ENCODE assay signal across 17 cellular contexts in genomic region chr4:26369132-26370036, GRCh38. TPM values are rescaled to one million over a fixed set of nuclear protein-coding genes. Genes with fewer than 3 reads are reported as not detected.
DNase-seq lines count a peak whose midpoint lies in the region; ATAC-seq lines count a peak whose summit lies in the region.
"Had no signal": no experiment of that assay in that cellular context is flagged by ENCODE, and none has a peak within 500 bp of the region (broad histone marks: within the 10 kb centered on the region; RNA-seq: fewer than 3 reads in every experiment).

No MANE protein-coding gene starts in this region.

- peak; percentile 45 for ATAC-seq in sciatic nerve
- ATAC-seq in stimulated activated naive CD8-positive, alpha-beta T cell treated with anti-CD3 and anti-CD28 coated beads, Interleukin-15, amount 100 ng/mL, for 72 hours = no peak
- ATAC-seq: psoas muscle had no signal

- H3K9me3 ChIP-seq in iPS-18a (ENCODE audit: control insufficient read depth, low read depth, low read length) = no peaks in the 10 kb centered on the region
- H3K9me3 ChIP-seq: BLaER1 treated with 17β-estradiol and CSF1 and Interleukin-3, amounts not matched to agents 10 nM and 100 nM; psoas muscle; testis had no signal

- peak overlapping the region; percentile 67 for H3K27ac ChIP-seq in angular gyrus (ENCODE audit: low read depth, low read length)
- H3K27ac ChIP-seq in iPS-18a (ENCODE audit: low read length) = peak overlapping the region; percentile 30
- H3K27ac ChIP-seq: BLaER1 treated with 17β-estradiol and CSF1 and Interleukin-3, amounts not matched to agents 10 nM and 100 nM; psoas muscle; testis had no signal

- peak; percentile 14 for DNase-seq in HCEC 1CT
- no peak for DNase-seq in sciatic nerve (ENCODE audit: low spot score)
- DNase-seq in NCI-H1694 treated with DMSO at 0.1 percent for 48 hours (lab: John Stamatoyannopoulos, UW) = no peak
- no peak for DNase-seq in stimulated activated naive CD8-positive, alpha-beta T cell treated with anti-CD3 and anti-CD28 coated beads, Interleukin-15, amount 100 ng/mL, for 72 hours
- no peak for DNase-seq in activated T-cell treated with anti-CD3 and anti-CD28 coated beads, Interleukin-2, amount 50 U/mL, for 24 hours
- DNase-seq: activated naive CD8-positive, alpha-beta T cell treated with anti-CD3 and anti-CD28 coated beads, Interleukin-2, amount 10 ng/mL, durations not matched to agents 7 days and 5 days; cortex of kidney; DMS53; head of caudate nucleus; kidney; NCI-H146; NCI-H345; psoas muscle; testis had no signal

- H3K9me3 Mint-ChIP-seq in stimulated activated naive CD8-positive, alpha-beta T cell treated with anti-CD3 and anti-CD28 coated beads, Interleukin-15, amount 100 ng/mL, for 72 hours = no peaks in the 10 kb centered on the region
- no peaks in the 10 kb centered on the region for H3K9me3 Mint-ChIP-seq in activated T-cell treated with anti-CD3 and anti-CD28 coated beads, Interleukin-2, amount 50 U/mL, for 24 hours
- H3K9me3 Mint-ChIP-seq: activated naive CD8-positive, alpha-beta T cell treated with anti-CD3 and anti-CD28 coated beads, Interleukin-2, amount 10 ng/mL, durations not matched to agents 7 days and 5 days had no signal

- H3K9ac ChIP-seq in iPS-18a (ENCODE audit: low read length) = peak overlapping the region; percentile 7
- H3K9ac ChIP-seq: BLaER1 treated with 17β-estradiol and CSF1 and Interleukin-3, amounts not matched to agents 10 nM and 100 nM had no signal

- intact Hi-C loops in sciatic nerve (cut with DNase I) = no loop called here

- H3K27me3 Mint-ChIP-seq in stimulated activated naive CD8-positive, alpha-beta T cell treated with anti-CD3 and anti-CD28 coated beads, Interleukin-15, amount 100 ng/mL, for 72 hours = no peaks in the 10 kb centered on the region
- no peaks in the 10 kb centered on the region for H3K27me3 Mint-ChIP-seq in activated T-cell treated with anti-CD3 and anti-CD28 coated beads, Interleukin-2, amount 50 U/mL, for 24 hours

- peaks cover 36% of the 10 kb centered on the region for H3K4me1 Mint-ChIP-seq in stimulated activated naive CD8-positive, alpha-beta T cell treated with anti-CD3 and anti-CD28 coated beads, Interleukin-15, amount 100 ng/mL, for 72 hours
- H3K4me1 Mint-ChIP-seq in activated T-cell treated with anti-CD3 and anti-CD28 coated beads, Interleukin-2, amount 50 U/mL, for 24 hours (ENCODE audit: low read depth) = peaks cover 59% of the 10 kb centered on the region

- no peaks in the 10 kb centered on the region for H3K27me3 ChIP-seq in iPS-18a (ENCODE audit: control insufficient read depth, insufficient read depth, low read length)
- H3K27me3 ChIP-seq: BLaER1 treated with 17β-estradiol and CSF1 and Interleukin-3, amounts not matched to agents 10 nM and 100 nM; testis had no signal

- H3K4me1 ChIP-seq in iPS-18a (ENCODE audit: control insufficient read depth, low read depth, low read length) = peaks cover 22% of the 10 kb centered on the region
- H3K4me1 ChIP-seq: testis had no signal

- no peak overlapping the region for H3K27ac Mint-ChIP-seq in stimulated activated naive CD8-positive, alpha-beta T cell treated with anti-CD3 and anti-CD28 coated beads, Interleukin-15, amount 100 ng/mL, for 72 hours
- no peak overlapping the region for H3K27ac Mint-ChIP-seq in activated T-cell treated with anti-CD3 and anti-CD28 coated beads, Interleukin-2, amount 50 U/mL, for 24 hours
- H3K27ac Mint-ChIP-seq: activated naive CD8-positive, alpha-beta T cell treated with anti-CD3 and anti-CD28 coated beads, Interleukin-2, amount 10 ng/mL, durations not matched to agents 7 days and 5 days had no signal

- no peak overlapping the region for H3K4me3 ChIP-seq in iPS-18a (ENCODE audit: low read length)
- H3K4me3 ChIP-seq: BLaER1 treated with 17β-estradiol and CSF1 and Interleukin-3, amounts not matched to agents 10 nM and 100 nM; psoas muscle; testis had no signal

- H3K36me3 Mint-ChIP-seq in activated T-cell treated with anti-CD3 and anti-CD28 coated beads, Interleukin-2, amount 50 U/mL, for 24 hours (ENCODE audit: low read depth) = peaks cover 59% of the 10 kb centered on the region

- no peaks in the 10 kb centered on the region for H3K36me3 ChIP-seq in iPS-18a (ENCODE audit: control insufficient read depth, low read depth, low read length)

- H3K4me3 Mint-ChIP-seq in stimulated activated naive CD8-positive, alpha-beta T cell treated with anti-CD3 and anti-CD28 coated beads, Interleukin-15, amount 100 ng/mL, for 72 hours = no peak overlapping the region
- no peak overlapping the region for H3K4me3 Mint-ChIP-seq in activated T-cell treated with anti-CD3 and anti-CD28 coated beads, Interleukin-2, amount 50 U/mL, for 24 hours
- H3K4me3 Mint-ChIP-seq: activated naive CD8-positive, alpha-beta T cell treated with anti-CD3 and anti-CD28 coated beads, Interleukin-2, amount 10 ng/mL, durations not matched to agents 7 days and 5 days had no signal

RNA-seq across cellular contexts. Expression of gene RBPJ, which starts 48.6 kb away (rescaled TPM):
- 117 TPM for total RNA-seq in sciatic nerve
